ENCODE assay signal across 29 cellular contexts in the genomic region with DNA sequence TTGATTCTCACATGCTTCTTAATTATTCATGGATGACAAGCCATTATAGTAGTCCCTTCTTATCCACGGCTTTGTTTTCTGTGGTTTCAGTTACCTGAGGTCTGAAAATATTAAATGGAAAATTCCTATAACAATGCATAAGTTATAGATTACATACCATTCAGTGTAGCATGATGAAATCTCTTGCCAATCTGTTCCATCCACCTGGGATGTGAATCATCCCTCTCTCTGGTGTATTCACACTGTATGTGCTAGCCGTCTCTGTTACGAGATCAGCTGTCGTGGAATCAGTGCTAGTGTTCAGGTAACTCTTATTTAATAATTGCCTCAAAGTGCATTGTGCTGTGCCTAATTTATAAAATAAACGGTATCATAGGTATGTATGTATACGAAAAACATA. TPM values are rescaled to one million over a fixed set of nuclear protein-coding genes. Genes with fewer than 3 reads are reported as not detected.
DNase-seq lines count a peak whose midpoint lies in the region; ATAC-seq, FAIRE-seq and TF ChIP-seq lines count a peak whose summit lies in the region.
"Had no signal": no experiment of that assay in that cellular context is flagged by ENCODE, and none has a peak within 500 bp of the region (broad histone marks: within the 10 kb centered on the region; RNA-seq: fewer than 3 reads in every experiment).

No MANE protein-coding gene starts in this region.

- peaks cover 14% of the 10 kb centered on the region for H3K4me1 ChIP-seq in keratinocyte (ENCODE audit: control insufficient read depth, extremely low read depth, insufficient read depth, low read length)
- H3K4me1 ChIP-seq: Caco-2 had no signal

- H3K9me3 ChIP-seq in keratinocyte (ENCODE audit: control insufficient read depth, low read depth, low read length) = no peaks in the 10 kb centered on the region
- H3K9me3 ChIP-seq in WERI-Rb-1 (ENCODE audit: severe bottlenecking) = no peaks in the 10 kb centered on the region
- H3K9me3 ChIP-seq: adrenal gland, body of pancreas, Caco-2, MG63, psoas muscle, transverse colon had no signal

- H3K27ac Mint-ChIP-seq in activated T-cell treated with anti-CD3 and anti-CD28 coated beads, Interleukin-2, amount 50 U/mL, for 24 hours = peak overlapping the region; percentile 61

- no peak for ATAC-seq in activated T-cell treated with anti-CD3 and anti-CD28 coated beads, Interleukin-2, amount 50 U/mL, for 4 hours
- ATAC-seq in GM21381 (IDR thresholded peaks at IDR 0.05; ENCODE audit: unreplicated experiment) = no peak
- ATAC-seq: body of pancreas; HCT116; naive thymus-derived CD4-positive, alpha-beta T cell; psoas muscle had no signal

- no peaks in the 10 kb centered on the region for H4K20me1 ChIP-seq in keratinocyte (ENCODE audit: control insufficient read depth, extremely low read depth, insufficient read depth, low read length)

- no peak overlapping the region for H3K9ac ChIP-seq in keratinocyte (ENCODE audit: control insufficient read depth, extremely low read depth, insufficient read depth, low read length)

- peak; percentile 48 for FAIRE-seq in GM12891 (lab: Jason Lieb, UNC)
- no peak for FAIRE-seq in keratinocyte (lab: Jason Lieb, UNC)
- FAIRE-seq in H54 (lab: Jason Lieb, UNC) = no peak
- FAIRE-seq: kidney, TTC549 had no signal

- H3K9me1 ChIP-seq in keratinocyte (ENCODE audit: control insufficient read depth, extremely low read depth, insufficient read depth, low read length) = no peaks in the 10 kb centered on the region

- H3K27ac ChIP-seq in keratinocyte (ENCODE audit: control insufficient read depth, insufficient read depth, low read length) (peak overlapping the region; percentile 65), WERI-Rb-1 (no peak overlapping the region)
- H3K27ac ChIP-seq: adrenal gland, transverse colon had no signal

- H3K27me3 ChIP-seq in keratinocyte (ENCODE audit: control insufficient read depth, extremely low read depth, insufficient read depth, low read length) (no peaks in the 10 kb centered on the region), WERI-Rb-1 (ENCODE audit: insufficient read depth, low read depth, severe bottlenecking) (no peaks in the 10 kb centered on the region)
- H3K27me3 ChIP-seq: adrenal gland, body of pancreas, MG63, transverse colon had no signal

- TF ChIP-seq CTCF in keratinocyte (optimal IDR thresholded peaks at IDR 0.05 in 1 of 3, IDR thresholded peaks at IDR 0.05 in 1 of 3, conservative IDR thresholded peaks at IDR 0.05 in 1 of 3; ENCODE audit: extremely low read depth in 1 of 3, insufficient read depth in 2 of 3, low read length in 3 of 3) (no peak), WERI-Rb-1 (IDR thresholded peaks at IDR 0.05; ENCODE audit: low read depth, low read length) (no peak)

- H3K36me3 ChIP-seq in keratinocyte (ENCODE audit: control insufficient read depth in 2 of 2, extremely low read depth in 1 of 2, insufficient read depth in 2 of 2, low read length in 2 of 2) (peaks cover 7 to 10% of the 10 kb centered on the region in 2 experiments), WERI-Rb-1 (peaks cover 30% of the 10 kb centered on the region)

- no peak overlapping the region for H3K4me3 Mint-ChIP-seq in activated T-cell treated with anti-CD3 and anti-CD28 coated beads, Interleukin-2, amount 50 U/mL, for 24 hours
- H3K4me3 Mint-ChIP-seq in activated T-cell treated with anti-CD3 and anti-CD28 coated beads, Interleukin-2, amount 50 U/mL, for 4 hours = no peak overlapping the region
- H3K4me3 Mint-ChIP-seq: naive thymus-derived CD4-positive, alpha-beta T cell had no signal

- no peak for DNase-seq in activated T-cell treated with anti-CD3 and anti-CD28 coated beads, Interleukin-2, amount 50 U/mL, for 24 hours
- no peak for DNase-seq in activated T-cell treated with anti-CD3 and anti-CD28 coated beads, Interleukin-2, amount 50 U/mL, for 4 hours
- DNase-seq in GM12891 (ENCODE audit: insufficient read length, low spot score) (no peak), SW480 (ENCODE audit: low spot score) (peak; percentile 65), keratinocyte (ENCODE audit: low read depth, low spot score) (no peak), WERI-Rb-1 (no peak), H54 (ENCODE audit: insufficient read length, low spot score) (no peak)
- DNase-seq: activated CD4-positive, CD25-positive, alpha-beta regulatory T cell treated with anti-CD3 and anti-CD28 coated beads, Interleukin-2, amount 50 U/mL, for 72 hours; adrenal gland; body of pancreas; Caco-2; DMS79 treated with DMSO at 0.1 percent for 48 hours; GF-D8; head of caudate nucleus; KBM-7; kidney; MG63; midbrain; naive thymus-derived CD4-positive, alpha-beta T cell; NCI-H2029; NCI-H226; NCI-H748 treated with DMSO at 0.1 percent for 48 hours; occipital lobe; psoas muscle; RPMI8226; transverse colon had no signal

- H3K36me3 Mint-ChIP-seq in activated T-cell treated with anti-CD3 and anti-CD28 coated beads, Interleukin-2, amount 50 U/mL, for 24 hours (ENCODE audit: low read depth) = peaks cover 95% of the 10 kb centered on the region
- peaks cover 41% of the 10 kb centered on the region for H3K36me3 Mint-ChIP-seq in activated T-cell treated with anti-CD3 and anti-CD28 coated beads, Interleukin-2, amount 50 U/mL, for 4 hours (ENCODE audit: insufficient read depth)

- no peak for TF ChIP-seq POLR2A in GM12891 (IDR thresholded peaks at IDR 0.05; ENCODE audit: low read depth, low read length)
- TF ChIP-seq POLR2A in H54 (IDR thresholded peaks at IDR 0.05; ENCODE audit: low read depth, low read length) = no peak

- no peaks in the 10 kb centered on the region for H3K9me3 Mint-ChIP-seq in activated T-cell treated with anti-CD3 and anti-CD28 coated beads, Interleukin-2, amount 50 U/mL, for 24 hours
- H3K9me3 Mint-ChIP-seq in activated T-cell treated with anti-CD3 and anti-CD28 coated beads, Interleukin-2, amount 50 U/mL, for 4 hours = no peaks in the 10 kb centered on the region

- H3K4me3 ChIP-seq in keratinocyte (ENCODE audit: control insufficient read depth in 2 of 3, extremely low read depth in 1 of 3, insufficient read depth in 2 of 3, low read depth in 1 of 3, low read length in 3 of 3) (no peak overlapping the region), WERI-Rb-1 (ENCODE audit: low read depth, low read length) (no peak overlapping the region)
- H3K4me3 ChIP-seq: adrenal gland, body of pancreas, MG63, psoas muscle, transverse colon had no signal

- H3K27me3 Mint-ChIP-seq in activated T-cell treated with anti-CD3 and anti-CD28 coated beads, Interleukin-2, amount 50 U/mL, for 24 hours = no peaks in the 10 kb centered on the region
- H3K27me3 Mint-ChIP-seq in activated T-cell treated with anti-CD3 and anti-CD28 coated beads, Interleukin-2, amount 50 U/mL, for 4 hours (ENCODE audit: low read depth) = no peaks in the 10 kb centered on the region
- H3K27me3 Mint-ChIP-seq: naive thymus-derived CD4-positive, alpha-beta T cell had no signal

- no peak overlapping the region for H2AFZ ChIP-seq in keratinocyte (ENCODE audit: control insufficient read depth, low read length)

- H3K79me2 ChIP-seq in keratinocyte (ENCODE audit: control insufficient read depth, insufficient read depth, low read length) = peaks cover 22% of the 10 kb centered on the region

- dilution Hi-C loops in keratinocyte (cut with MboI; ENCODE audit: extremely low pct_ligation_motif_present, low sequenced_read_pairs) = no loop called here

- peak overlapping the region; percentile 28 for H3K4me2 ChIP-seq in keratinocyte (ENCODE audit: control insufficient read depth, extremely low read depth, insufficient read depth, low read depth, low read length)

- peaks cover 60% of the 10 kb centered on the region for H3K4me1 Mint-ChIP-seq in activated T-cell treated with anti-CD3 and anti-CD28 coated beads, Interleukin-2, amount 50 U/mL, for 24 hours (ENCODE audit: low read depth)
- H3K4me1 Mint-ChIP-seq in activated T-cell treated with anti-CD3 and anti-CD28 coated beads, Interleukin-2, amount 50 U/mL, for 4 hours (ENCODE audit: low read depth) = peaks cover 44% of the 10 kb centered on the region

TF ChIP-seq in GM12891, 5 proteins besides CTCF, POLR2A, EP300 and RAD21 (continues in another document):
- TF ChIP-seq TAF1 (IDR thresholded peaks at IDR 0.05; ENCODE audit: low read depth, low read length) = no peak
- no peak for TF ChIP-seq POU2F2 (IDR thresholded peaks at IDR 0.05; ENCODE audit: low read depth, low read length)
- no peak for TF ChIP-seq SPI1 (IDR thresholded peaks at IDR 0.05; ENCODE audit: low read depth, low read length)

RNA-seq across cellular contexts. Expression of gene WDR5B, which starts 5.2 kb away (rescaled TPM):
- total RNA-seq in activated T-cell treated with anti-CD3 and anti-CD28 coated beads, Interleukin-2, amount 50 U/mL, for 4 hours = 1 to 10 TPM; 1.6 to 2.8 (median 1.9) TPM
- polyA plus RNA-seq in GM12891 (2012; ENCODE audit: low read depth, missing spikeins) = 1.5 TPM
- polyA plus RNA-seq in keratinocyte = 2.0 to 4.0 TPM (median 3.0 TPM) in 3 replicates
- 1.5 TPM for polyA plus RNA-seq in keratinocyte (2011; ENCODE audit: low read depth)
- 0.91 and 1.8 TPM in 2 replicates for polyA plus RNA-seq in keratinocyte (2011; cell fraction: cytosol; rRNA removed)
- 3.9 and 6.1 TPM in 2 replicates for polyA plus RNA-seq in keratinocyte (2011; cell fraction: nucleus; rRNA removed)
- polyA plus RNA-seq in keratinocyte (2012; ENCODE audit: low replicate concordance) = 1.7 and 2.0 TPM in 2 replicates
- polyA minus RNA-seq in keratinocyte = 0.59 to 1.6 TPM (median 1.4 TPM) in 3 replicates
- polyA minus RNA-seq in keratinocyte (2011; cell fraction: cytosol; rRNA and poly(A)+ RNA removed) = 0.77 TPM
- polyA minus RNA-seq in keratinocyte (2011; cell fraction: nucleus; rRNA and poly(A)+ RNA removed) = 1.8 and 2.6 TPM in 2 replicates

RNA-seq across cellular contexts. Expression of gene FAM162A, which starts 26.7 kb away (rescaled TPM):
- total RNA-seq in activated T-cell treated with anti-CD3 and anti-CD28 coated beads, Interleukin-2, amount 50 U/mL, for 4 hours = 10 to 100 TPM; 54.2 to 73.2 (median 69.1) TPM
- polyA plus RNA-seq in GM12891 (2012; ENCODE audit: low read depth, missing spikeins) = 152 TPM
- polyA plus RNA-seq in keratinocyte = 56.7 to 124 TPM (median 118 TPM) in 3 replicates
- polyA plus RNA-seq in keratinocyte (2011; ENCODE audit: low read depth) = 113 TPM
- polyA plus RNA-seq in keratinocyte (2011; cell fraction: cytosol; rRNA removed) = 73.6 and 111 TPM in 2 replicates
- polyA plus RNA-seq in keratinocyte (2011; cell fraction: nucleus; rRNA removed) = 48.3 and 59.2 TPM in 2 replicates
- 66.4 and 140 TPM in 2 replicates for polyA plus RNA-seq in keratinocyte (2012; ENCODE audit: low replicate concordance)
- 5.8 to 40.3 TPM (median 25.5 TPM) in 3 replicates for polyA minus RNA-seq in keratinocyte
- 11.5 TPM for polyA minus RNA-seq in keratinocyte (2011; cell fraction: cytosol; rRNA and poly(A)+ RNA removed)
- polyA minus RNA-seq in keratinocyte (2011; cell fraction: nucleus; rRNA and poly(A)+ RNA removed) = 9.4 and 13.2 TPM in 2 replicates

RNA-seq across cellular contexts. Expression of gene MIX23, which starts 27.6 kb away (rescaled TPM):
- total RNA-seq in activated T-cell treated with anti-CD3 and anti-CD28 coated beads, Interleukin-2, amount 50 U/mL, for 4 hours = 100 to 1,000 TPM; 143 to 160 (median 156) TPM
- 53.6 TPM for polyA plus RNA-seq in GM12891 (2012; ENCODE audit: low read depth, missing spikeins)
- 16.4 to 36.5 TPM (median 26.0 TPM) in 3 replicates for polyA plus RNA-seq in keratinocyte
- 40.2 TPM for polyA plus RNA-seq in keratinocyte (2011; ENCODE audit: low read depth)
- 21.5 and 42.5 TPM in 2 replicates for polyA plus RNA-seq in keratinocyte (2011; cell fraction: cytosol; rRNA removed)
- 21.8 and 38.1 TPM in 2 replicates for polyA plus RNA-seq in keratinocyte (2011; cell fraction: nucleus; rRNA removed)
- polyA plus RNA-seq in keratinocyte (2012; ENCODE audit: low replicate concordance) = 20.4 and 39.5 TPM in 2 replicates
- polyA minus RNA-seq in keratinocyte = 7.3 to 25.3 TPM in 2 of 3 replicates, not detected in the other
- polyA minus RNA-seq in keratinocyte (2011; cell fraction: cytosol; rRNA and poly(A)+ RNA removed) = 12.7 TPM
- 3.2 and 7.4 TPM in 2 replicates for polyA minus RNA-seq in keratinocyte (2011; cell fraction: nucleus; rRNA and poly(A)+ RNA removed)
